ENCODE assay signal across 1 cellular context in the genomic region with DNA sequence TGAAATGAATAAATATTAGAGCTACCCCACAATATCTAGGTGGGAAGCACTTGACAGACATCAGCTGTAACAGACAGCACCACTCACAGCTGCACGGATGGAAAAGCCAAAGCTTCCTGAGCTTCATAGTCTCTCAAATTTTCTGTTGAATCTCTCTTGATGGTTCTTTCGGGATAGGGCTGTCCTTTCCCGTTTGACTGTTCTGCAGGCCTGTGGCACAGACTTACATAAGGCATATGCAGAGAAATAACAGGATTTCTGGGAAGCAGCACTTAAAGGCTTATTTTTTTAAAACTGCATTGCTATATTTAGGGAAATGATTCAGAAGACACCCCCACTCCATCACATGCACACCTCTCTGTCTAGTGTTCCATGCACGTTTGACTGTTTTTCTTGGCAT.
TF ChIP-seq lines count a peak whose summit lies in the region.

No MANE protein-coding gene starts in this region.

TF ChIP-seq in neural cell, 6 proteins besides CTCF, POLR2A, EP300 and RAD21 (continued from another document):
- TF ChIP-seq, protein P1, sequence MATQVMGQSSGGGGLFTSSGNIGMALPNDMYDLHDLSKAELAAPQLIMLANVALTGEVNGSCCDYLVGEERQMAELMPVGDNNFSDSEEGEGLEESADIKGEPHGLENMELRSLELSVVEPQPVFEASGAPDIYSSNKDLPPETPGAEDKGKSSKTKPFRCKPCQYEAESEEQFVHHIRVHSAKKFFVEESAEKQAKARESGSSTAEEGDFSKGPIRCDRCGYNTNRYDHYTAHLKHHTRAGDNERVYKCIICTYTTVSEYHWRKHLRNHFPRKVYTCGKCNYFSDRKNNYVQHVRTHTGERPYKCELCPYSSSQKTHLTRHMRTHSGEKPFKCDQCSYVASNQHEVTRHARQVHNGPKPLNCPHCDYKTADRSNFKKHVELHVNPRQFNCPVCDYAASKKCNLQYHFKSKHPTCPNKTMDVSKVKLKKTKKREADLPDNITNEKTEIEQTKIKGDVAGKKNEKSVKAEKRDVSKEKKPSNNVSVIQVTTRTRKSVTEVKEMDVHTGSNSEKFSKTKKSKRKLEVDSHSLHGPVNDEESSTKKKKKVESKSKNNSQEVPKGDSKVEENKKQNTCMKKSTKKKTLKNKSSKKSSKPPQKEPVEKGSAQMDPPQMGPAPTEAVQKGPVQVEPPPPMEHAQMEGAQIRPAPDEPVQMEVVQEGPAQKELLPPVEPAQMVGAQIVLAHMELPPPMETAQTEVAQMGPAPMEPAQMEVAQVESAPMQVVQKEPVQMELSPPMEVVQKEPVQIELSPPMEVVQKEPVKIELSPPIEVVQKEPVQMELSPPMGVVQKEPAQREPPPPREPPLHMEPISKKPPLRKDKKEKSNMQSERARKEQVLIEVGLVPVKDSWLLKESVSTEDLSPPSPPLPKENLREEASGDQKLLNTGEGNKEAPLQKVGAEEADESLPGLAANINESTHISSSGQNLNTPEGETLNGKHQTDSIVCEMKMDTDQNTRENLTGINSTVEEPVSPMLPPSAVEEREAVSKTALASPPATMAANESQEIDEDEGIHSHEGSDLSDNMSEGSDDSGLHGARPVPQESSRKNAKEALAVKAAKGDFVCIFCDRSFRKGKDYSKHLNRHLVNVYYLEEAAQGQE (IDR thresholded peaks at IDR 0.05; ENCODE audit: borderline replicate concordance) = no peak
- no peak for TF ChIP-seq MXI1 (conservative IDR thresholded peaks at IDR 0.05; ENCODE audit: poor library complexity, severe bottlenecking)
